ENCODE assay signal across 1 cellular context in genomic region chr7:5429253-5429856, GRCh38.
TF ChIP-seq lines count a peak whose summit lies in the region.

No MANE protein-coding gene starts in this region.

TF ChIP-seq in HepG2, 621 proteins besides CTCF, POLR2A, EP300 and RAD21 (continued from another document and continues in another):
- TF ChIP-seq ARID3A (IDR thresholded peaks at IDR 0.05; ENCODE audit: low read depth, low read length) (0 out of 2 replicates have a peak, but pooled peaks have one; percentile 6), SRSF1 (optimal IDR thresholded peaks at IDR 0.05; ENCODE audit: low read depth, low read length) (peak; percentile 81), KLF9 (CRISPR knock-in tag; IDR thresholded peaks at IDR 0.05; ENCODE audit: low read depth) (peak; percentile 56; the same call in 1 of the 2 replicates), YEATS4 (CRISPR knock-in tag; IDR thresholded peaks at IDR 0.05; ENCODE audit: borderline replicate concordance) (peak; percentile 63), GFI1 (CRISPR knock-in tag; IDR thresholded peaks at IDR 0.05; ENCODE audit: borderline replicate concordance) (peak; percentile 85), REST (IDR thresholded peaks at IDR 0.05; ENCODE audit: borderline replicate concordance in 1 of 2, low read depth in 1 of 2, low read length in 2 of 2) (no peak; a peak in 1 of 4 replicates), ZNF235 (CRISPR knock-in tag; IDR thresholded peaks at IDR 0.05; ENCODE audit: borderline replicate concordance) (peak; percentile 49; the same call in 1 of the 2 replicates), NFIB (CRISPR knock-in tag; IDR thresholded peaks at IDR 0.05; ENCODE audit: borderline replicate concordance) (no peak), AGO2 (optimal IDR thresholded peaks at IDR 0.05; ENCODE audit: low read depth, low read length) (peak; percentile 10), JDP2 (CRISPR knock-in tag; IDR thresholded peaks at IDR 0.05; ENCODE audit: borderline replicate concordance) (no peak; the same call in 1 of the 2 replicates), ZNF639 (CRISPR knock-in tag; conservative IDR thresholded peaks at IDR 0.05) (no peak; the same call in 1 of the 2 replicates), ZBTB46 (CRISPR knock-in tag; IDR thresholded peaks at IDR 0.05; ENCODE audit: borderline replicate concordance) (peak; percentile 21; the same call in 1 of the 2 replicates), ARNTL (CRISPR knock-in tag; IDR thresholded peaks at IDR 0.05) (0 out of 2 replicates have a peak, but pooled peaks have one; percentile 37), MXD3 (CRISPR knock-in tag; IDR thresholded peaks at IDR 0.05) (no peak; the same call in 1 of the 2 replicates), DRAP1 (CRISPR knock-in tag; IDR thresholded peaks at IDR 0.05) (peak; percentile 69), RFX3 (CRISPR knock-in tag; IDR thresholded peaks at IDR 0.05) (no peak), ISL2 (CRISPR knock-in tag; IDR thresholded peaks at IDR 0.05) (peak; percentile 68; the same call in 1 of the 2 replicates), ONECUT2 (CRISPR knock-in tag; IDR thresholded peaks at IDR 0.05) (0 out of 2 replicates have a peak, but pooled peaks have one; percentile 25), HCFC1 (IDR thresholded peaks at IDR 0.05; ENCODE audit: low read depth, low read length) (no peak), SALL1 (CRISPR knock-in tag; IDR thresholded peaks at IDR 0.05) (peak; percentile 80), SP140L (CRISPR knock-in tag; IDR thresholded peaks at IDR 0.05; ENCODE audit: borderline replicate concordance) (peak; percentile 56; the same call in 1 of the 2 replicates), ZFY (CRISPR knock-in tag; IDR thresholded peaks at IDR 0.05) (peak; percentile 92), ETV5 (CRISPR knock-in tag; IDR thresholded peaks at IDR 0.05; ENCODE audit: borderline replicate concordance) (peak; percentile 78; the same call in 1 of the 2 replicates), BATF2 (CRISPR knock-in tag; IDR thresholded peaks at IDR 0.05) (0 out of 2 replicates have a peak, but pooled peaks have one; percentile 35), HOXA7 (CRISPR knock-in tag; IDR thresholded peaks at IDR 0.05) (0 out of 2 replicates have a peak, but pooled peaks have one; percentile 52), ZNF256 (CRISPR knock-in tag; conservative IDR thresholded peaks at IDR 0.05) (peak; percentile 73; the same call in 1 of the 2 replicates), MBNL3 (CRISPR knock-in tag; conservative IDR thresholded peaks at IDR 0.05) (no peak), ZNF552 (CRISPR knock-in tag; IDR thresholded peaks at IDR 0.05; ENCODE audit: borderline replicate concordance) (peak; percentile 34; the same call in 1 of the 2 replicates), ZNF772 (CRISPR knock-in tag; IDR thresholded peaks at IDR 0.05) (peak; percentile 42; the same call in 1 of the 2 replicates), KMT2B (CRISPR knock-in tag; IDR thresholded peaks at IDR 0.05) (peak; percentile 20; the same call in 1 of the 2 replicates), ZNF792 (CRISPR knock-in tag; IDR thresholded peaks at IDR 0.05) (0 out of 2 replicates have a peak, but pooled peaks have one; percentile 74), TOE1 (CRISPR knock-in tag; IDR thresholded peaks at IDR 0.05) (peak; percentile 48; the same call in 1 of the 2 replicates), ZBTB43 (CRISPR knock-in tag; conservative IDR thresholded peaks at IDR 0.05) (peak; percentile 52; the same call in 1 of the 2 replicates), FOXA1 (IDR thresholded peaks at IDR 0.05) (no peak), FOXA1 (CRISPR knock-in tag; IDR thresholded peaks at IDR 0.05) (peak; percentile 30; the same call in 1 of the 2 replicates), TAF15 (IDR thresholded peaks at IDR 0.05; ENCODE audit: low read depth, low read length, poor library complexity, severe bottlenecking) (no peak), PATZ1 (CRISPR knock-in tag; IDR thresholded peaks at IDR 0.05) (peak; percentile 99), ZNF263 (CRISPR knock-in tag; IDR thresholded peaks at IDR 0.05) (peak; percentile 89), ZFP37 (CRISPR knock-in tag; IDR thresholded peaks at IDR 0.05; ENCODE audit: borderline replicate concordance) (no peak), ZNF160 (CRISPR knock-in tag; IDR thresholded peaks at IDR 0.05) (0 out of 2 replicates have a peak, but pooled peaks have one; percentile 24), ZNF577 (CRISPR knock-in tag; IDR thresholded peaks at IDR 0.05; ENCODE audit: borderline replicate concordance, low read depth) (no peak), LCORL (IDR thresholded peaks at IDR 0.05) (0 out of 2 replicates have a peak, but pooled peaks have one; percentile 19), LCORL (CRISPR knock-in tag; IDR thresholded peaks at IDR 0.05) (peak; percentile 87; the same call in 1 of the 2 replicates), HNRNPLL (IDR thresholded peaks at IDR 0.05; ENCODE audit: low read depth, low read length, poor library complexity, severe bottlenecking) (peak; percentile 49), FOXK1 (CRISPR knock-in tag; IDR thresholded peaks at IDR 0.05; ENCODE audit: borderline replicate concordance, low read depth) (peak; percentile 13; the same call in 1 of the 2 replicates), ZNF362 (CRISPR knock-in tag; IDR thresholded peaks at IDR 0.05; ENCODE audit: borderline replicate concordance) (peak; percentile 68), ZFP36L1 (CRISPR knock-in tag; IDR thresholded peaks at IDR 0.05) (no peak), ATF4 (CRISPR knock-in tag; IDR thresholded peaks at IDR 0.05) (peak in 1 of 2 experiments; percentile 27; a peak in 1 of 4 replicates), ZBTB7B (CRISPR knock-in tag; IDR thresholded peaks at IDR 0.05) (peak; percentile 91), FOXO1 (CRISPR knock-in tag; IDR thresholded peaks at IDR 0.05) (peak; percentile 55), THAP11 (CRISPR knock-in tag; IDR thresholded peaks at IDR 0.05) (peak; percentile 51; the same call in 1 of the 2 replicates), ZNF121 (CRISPR knock-in tag; IDR thresholded peaks at IDR 0.05) (peak; percentile 8; the same call in 1 of the 2 replicates)
